In the genomic region with DNA sequence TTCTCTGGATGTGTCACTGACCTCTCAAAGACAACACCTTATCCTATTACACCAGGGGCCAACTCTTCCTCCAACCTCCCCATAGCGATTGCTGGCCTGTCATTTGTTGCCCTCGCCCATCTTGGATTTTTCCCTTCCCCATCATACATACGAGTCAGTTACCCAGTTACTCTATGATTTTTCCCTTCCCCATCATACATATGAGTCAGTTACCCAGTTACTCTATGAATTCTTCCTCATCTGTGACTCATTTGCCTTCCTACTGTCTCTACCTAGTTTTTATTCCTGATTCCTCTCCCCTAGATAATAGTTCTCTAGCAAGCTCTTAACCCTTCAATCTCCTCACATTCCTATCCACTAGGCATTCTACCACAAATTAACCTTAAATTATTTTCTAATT, we compare ENCODE assay signal across 16 cellular contexts.
DNase-seq lines count a peak whose midpoint lies in the region; ATAC-seq, FAIRE-seq and TF ChIP-seq lines count a peak whose summit lies in the region.
"Had no signal": no experiment of that assay in that cellular context is flagged by ENCODE, and none has a peak within 500 bp of the region (broad histone marks: within the 10 kb centered on the region; RNA-seq: fewer than 3 reads in every experiment).

No MANE protein-coding gene starts in this region.

- DNase-seq in EL (peak; percentile 77), M059J (ENCODE audit: low read depth) (peak; percentile 86), K562 (ENCODE audit: extremely low read depth in 1 of 4, low spot score in 3 of 4) (no peak), non-pigmented ciliary epithelial cell (ENCODE audit: low read depth) (peak; percentile 54), caudate nucleus (lab: John Stamatoyannopoulos, UW) (no peak)
- DNase-seq in activated CD4-positive, alpha-beta T cell treated with anti-CD3 and anti-CD28 coated beads for 48 hours = no peak
- DNase-seq in stimulated activated CD4-positive, alpha-beta T cell treated with anti-CD3 and anti-CD28 coated beads, Interleukin-15, amount 100 ng/mL, for 24 hours = no peak
- DNase-seq: activated CD4-positive, alpha-beta memory T cell treated with anti-CD3 and anti-CD28 coated beads for 36 hours; activated naive CD4-positive, alpha-beta T cell; DMS153; dorsolateral prefrontal cortex; H9; left lung; NCI-H2107; small intestine; T-helper 2 cell had no signal

- POLR2A ChIA-PET in K562 (lab: Yijun Ruan, JAX) = no interaction called here

- TF ChIP-seq CTCF in K562 (IDR thresholded peaks at IDR 0.05 in 2 of 3, conservative IDR thresholded peaks at IDR 0.05 in 1 of 3; ENCODE audit: insufficient read depth in 2 of 3, low read depth in 1 of 3, low read length in 3 of 3) = no peak

- BruUV-seq in K562 (replicated peaks; lab: Mats Ljungman, UMichigan) = no TSS peak

- H3K4me1 ChIP-seq in K562 (replicated peaks in 1 of 2; ENCODE audit: control insufficient read depth in 2 of 2, insufficient read depth in 2 of 2, low read length in 2 of 2) = peaks cover 0 to 10% of the 10 kb centered on the region in 2 experiments; a peak in 3 of 5 replicates
- H3K4me1 ChIP-seq: left lung had no signal

- CTCF ChIA-PET in K562 (lab: Yijun Ruan, JAX; ENCODE audit: low intra/inter-chr PET ratio) = no interaction called here

- H3K4me2 ChIP-seq in K562 (ENCODE audit: insufficient read depth, low read length) = no peak overlapping the region

- no peaks in the 10 kb centered on the region for H3K9me1 ChIP-seq in K562 (ENCODE audit: control insufficient read depth, insufficient read depth, low read length)

- no peak for ATAC-seq in K562
- ATAC-seq: left lung had no signal

- no peak overlapping the region for H3K27ac ChIP-seq in K562 (ENCODE audit: extremely low read depth, low read depth, low read length)
- no peak overlapping the region for H3K27ac ChIP-seq in caudate nucleus (ENCODE audit: low read depth, low read length)
- H3K27ac ChIP-seq: dorsolateral prefrontal cortex, left lung had no signal

- H3K36me3 ChIP-seq in K562 (ENCODE audit: control insufficient read depth, insufficient read depth, low read length) = no peaks in the 10 kb centered on the region
- H3K36me3 ChIP-seq: left lung had no signal

- no peak for FAIRE-seq in K562 (lab: Jason Lieb, UNC)
- FAIRE-seq: small intestine had no signal

- H3K79me2 ChIP-seq in K562 (ENCODE audit: control insufficient read depth, insufficient read depth, low read length) = no peaks in the 10 kb centered on the region

- no peak overlapping the region for H3K4me3 ChIP-seq in K562
- H3K4me3 ChIP-seq: dorsolateral prefrontal cortex, left lung had no signal

- intact Hi-C loops in K562 (cut with micrococcal nuclease) = no loop called here

- no peak for TF ChIP-seq EP300 in K562 (IDR thresholded peaks at IDR 0.05; ENCODE audit: low read length)

- no peak for TF ChIP-seq RAD21 in K562 (CRISPR knock-in tag; conservative IDR thresholded peaks at IDR 0.05 in 1 of 2, IDR thresholded peaks at IDR 0.05 in 1 of 2)

- no peak overlapping the region for H2AFZ ChIP-seq in K562 (ENCODE audit: low read depth, low read length)

- in situ Hi-C loops in K562 (cut with MboI) = no loop called here

- WGBS in K562 (ENCODE audit: insufficient coverage, low coverage, missing lambda C conversion rate) = 37% methylated on average over 3 of the region's 3 CpGs

- TF ChIP-seq POLR2A in K562 (conservative IDR thresholded peaks at IDR 0.05) = no peak

- no peaks in the 10 kb centered on the region for H3K9me3 ChIP-seq in K562 (replicated peaks; ENCODE audit: control insufficient read depth, insufficient read depth, low read depth, low read length)
- H3K9me3 ChIP-seq: left lung had no signal

- no peaks in the 10 kb centered on the region for H3K27me3 ChIP-seq in K562 (ENCODE audit: control insufficient read depth in 2 of 2, insufficient read depth in 2 of 2, low read length in 2 of 2)
- H3K27me3 ChIP-seq: dorsolateral prefrontal cortex, left lung had no signal

- H4K20me1 ChIP-seq in K562 (replicated peaks; ENCODE audit: control insufficient read depth, insufficient read depth, low read length) = no peaks in the 10 kb centered on the region

- no peak overlapping the region for H3K9ac ChIP-seq in K562 (ENCODE audit: insufficient read depth in 1 of 2, low read depth in 2 of 2, low read length in 2 of 2)

TF ChIP-seq in K562, 482 proteins besides CTCF, POLR2A, EP300 and RAD21:
- TF ChIP-seq FOSL1 (tag; conservative IDR thresholded peaks at IDR 0.05) (peak; percentile 38; the same call in 1 of the 2 replicates), FOXP4 (CRISPR knock-in tag; IDR thresholded peaks at IDR 0.05; ENCODE audit: borderline replicate concordance) (no peak)

Comparison
In these comparisons a context has a peak if more than half of its experiments do, and no peak if none do; other contexts are left out.
1. DNase-seq: peak in EL (single experiment), M059J (single experiment) and non-pigmented ciliary epithelial cell (single experiment); none in K562 (0 of 4), caudate nucleus (0 of 61), activated CD4-positive, alpha-beta T cell treated with anti-CD3 and anti-CD28 coated beads for 48 hours (single experiment) and stimulated activated CD4-positive, alpha-beta T cell treated with anti-CD3 and anti-CD28 coated beads, Interleukin-15, amount 100 ng/mL, for 24 hours (single experiment).